ENCODE assay signal across 1 cellular context in the genomic region with DNA sequence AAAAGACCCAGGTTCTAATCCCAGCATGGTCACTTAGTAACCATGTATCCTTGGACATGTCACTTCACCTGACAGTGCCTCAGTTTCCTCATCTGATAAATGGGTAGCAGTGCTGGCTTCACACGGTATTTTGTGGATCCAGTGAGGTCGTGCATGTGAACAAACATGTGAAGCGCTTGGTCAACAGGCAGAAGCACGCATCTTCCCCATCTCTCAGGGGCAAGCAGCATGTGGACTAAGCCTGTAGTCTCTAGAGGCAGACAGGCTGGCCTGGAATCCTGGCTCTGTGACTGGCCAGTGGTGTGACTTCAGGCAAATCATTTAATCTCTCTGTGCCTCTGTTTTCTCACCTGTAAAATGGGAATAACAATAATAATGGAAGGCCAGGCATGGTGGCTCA.
TF ChIP-seq lines count a peak whose summit lies in the region.

No MANE protein-coding gene starts in this region.

TF ChIP-seq in HepG2, 621 proteins besides CTCF, POLR2A, EP300 and RAD21 (continued from another document):
- no peak for TF ChIP-seq RNF2 (conservative IDR thresholded peaks at IDR 0.05; ENCODE audit: low read depth)
